In genomic region chr6:111462770-111463391, GRCh38 we compare ENCODE assay signal across 1 cellular context.
TF ChIP-seq lines count a peak whose summit lies in the region.

No MANE protein-coding gene starts in this region.

TF ChIP-seq in SK-N-SH, 30 proteins besides CTCF, POLR2A, EP300 and RAD21 (continued from another document):
- TF ChIP-seq ZBTB33 (IDR thresholded peaks at IDR 0.05; ENCODE audit: borderline replicate concordance, low read depth), result no peak
- no peak for TF ChIP-seq TAF1 (IDR thresholded peaks at IDR 0.05; ENCODE audit: borderline replicate concordance, low read depth, low read length)
- no peak for TF ChIP-seq RFX5 (IDR thresholded peaks at IDR 0.05; ENCODE audit: low read length)
- no peak for TF ChIP-seq GATA2 (CRISPR knock-in tag; IDR thresholded peaks at IDR 0.05)
